Comparison of ENCODE assay signal across 23 cellular contexts in the genomic region with DNA sequence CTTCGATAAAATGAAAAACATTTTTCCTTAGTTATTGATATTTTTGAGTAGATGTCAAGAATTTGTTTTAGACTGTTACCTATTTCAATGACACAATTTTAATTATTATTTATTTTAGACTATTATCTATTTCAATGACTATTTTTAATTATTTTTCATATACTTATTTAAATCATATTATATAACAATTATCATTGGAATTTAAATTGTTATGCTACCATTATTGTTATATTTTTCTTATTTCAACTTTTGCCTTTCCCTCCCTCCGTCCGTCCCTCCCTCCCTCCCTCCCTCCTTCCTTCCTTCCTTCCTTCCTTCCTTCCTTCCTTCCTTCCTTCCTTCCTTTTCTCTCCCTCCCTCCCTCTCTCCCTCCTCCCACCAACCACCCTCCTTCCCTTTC.
DNase-seq lines count a peak whose midpoint lies in the region; ATAC-seq, FAIRE-seq and TF ChIP-seq lines count a peak whose summit lies in the region.
"Had no signal": no experiment of that assay in that cellular context is flagged by ENCODE, and none has a peak within 500 bp of the region (broad histone marks: within the 10 kb centered on the region; RNA-seq: fewer than 3 reads in every experiment).

No MANE protein-coding gene starts in this region.

- no peaks in the 10 kb centered on the region for H3K4me1 Mint-ChIP-seq in CD14-positive monocyte
- H3K4me1 Mint-ChIP-seq: B cell; CD8-positive, alpha-beta memory T cell; GM23338; H9 had no signal

- DNase-seq in A673 (ENCODE audit: low spot score) (peak; percentile 79), SK-N-MC (ENCODE audit: low read depth, low spot score) (no peak), frontal cortex (ENCODE audit: low spot score in 2 of 2) (no peak), pancreas (no peak), CD14-positive monocyte (ENCODE audit: low spot score) (no peak), suprapubic skin (ENCODE audit: low spot score in 2 of 2) (no peak)
- no peak for DNase-seq in activated CD4-positive, alpha-beta T cell treated with anti-CD3 and anti-CD28 coated beads for 1 hour
- DNase-seq: 8988T; CD4-positive, alpha-beta T cell; CD8-positive, alpha-beta memory T cell; DMS 273 treated with DMSO at 0.1 percent for 48 hours; DMS79; EL; GF-D8; H9 had no signal

- POLR2A ChIA-PET in A673 (lab: Charles Lee; ENCODE audit: low non-redundant PET): no interaction called here

- H3K27ac ChIP-seq in A673 (ENCODE audit: low read depth, low read length, poor library complexity, severe bottlenecking): peak overlapping the region; percentile 75
- H3K27ac ChIP-seq in SK-N-MC: peak overlapping the region; percentile 91
- H3K27ac ChIP-seq in pancreas: no peak overlapping the region
- H3K27ac ChIP-seq in suprapubic skin: no peak overlapping the region
- H3K27ac ChIP-seq: BLaER1, C4-2B had no signal

- TF ChIP-seq CTCF in A673 (conservative IDR thresholded peaks at IDR 0.05; ENCODE audit: low read depth, low read length) (no peak), pancreas (IDR thresholded peaks at IDR 0.05) (no peak), CD14-positive monocyte (IDR thresholded peaks at IDR 0.05) (no peak), suprapubic skin (IDR thresholded peaks at IDR 0.05) (no peak)

- no peak for ATAC-seq in pancreas
- ATAC-seq: GM23338, HCT116 had no signal

- H3K9me3 ChIP-seq in A673 (ENCODE audit: low read depth, low read length, poor library complexity, severe bottlenecking): no peaks in the 10 kb centered on the region
- no peaks in the 10 kb centered on the region for H3K9me3 ChIP-seq in SK-N-MC (ENCODE audit: low read depth, low read length)
- no peaks in the 10 kb centered on the region for H3K9me3 ChIP-seq in pancreas
- no peaks in the 10 kb centered on the region for H3K9me3 ChIP-seq in suprapubic skin
- H3K9me3 ChIP-seq: BLaER1 had no signal

- peaks cover 0 to 2% (median 0%) of the 10 kb centered on the region in 3 donors for H3K27me3 Mint-ChIP-seq in CD14-positive monocyte (ENCODE audit: low read depth in 3 of 3)
- H3K27me3 Mint-ChIP-seq: CD8-positive, alpha-beta memory T cell had no signal

- no peak overlapping the region for H3K27ac Mint-ChIP-seq in CD14-positive monocyte
- H3K27ac Mint-ChIP-seq: B cell; CD4-positive, alpha-beta T cell; CD8-positive, alpha-beta memory T cell; GM23338; H9 had no signal

- H3K36me3 ChIP-seq in A673 (ENCODE audit: insufficient read depth, low read length, poor library complexity, severe bottlenecking) (no peaks in the 10 kb centered on the region), SK-N-MC (ENCODE audit: insufficient read depth, low read length) (no peaks in the 10 kb centered on the region), pancreas (no peaks in the 10 kb centered on the region), suprapubic skin (no peaks in the 10 kb centered on the region)
- H3K36me3 ChIP-seq: BLaER1 had no signal

- intact Hi-C loops in A673 (cut with micrococcal nuclease; ENCODE audit: unreplicated experiment) (loop anchor here (10.0 kb wide), 1 partner anchor 506 kb away; no protein-coding TSS in a partner anchor), pancreas (cut with DNase I) (no loop called here), CD14-positive monocyte (cut with micrococcal nuclease) (no loop called here)

- H3K4me3 ChIP-seq in A673 (ENCODE audit: low read depth, low read length, poor library complexity, severe bottlenecking) (no peak overlapping the region), SK-N-MC (peak overlapping the region; percentile 59; the same call in 1 of the 2 replicates), pancreas (no peak overlapping the region), suprapubic skin (no peak overlapping the region)
- H3K4me3 ChIP-seq: BLaER1, GM23338 had no signal

- H3K36me3 Mint-ChIP-seq in CD14-positive monocyte: no peaks in the 10 kb centered on the region
- H3K36me3 Mint-ChIP-seq: CD8-positive, alpha-beta memory T cell had no signal

- no peak for TF ChIP-seq EP300 in suprapubic skin (IDR thresholded peaks at IDR 0.05)

- FAIRE-seq in frontal cortex (lab: Jason Lieb, UNC): peak; percentile 51
- FAIRE-seq in pancreas (lab: Jason Lieb, UNC): peak; percentile 41
- FAIRE-seq: D721Med, GM12891, GM18507 had no signal

- peak overlapping the region in 1 of 2 donors; percentile 53 for H3K4me3 Mint-ChIP-seq in CD14-positive monocyte
- H3K4me3 Mint-ChIP-seq: B cell; CD4-positive, alpha-beta T cell; CD8-positive, alpha-beta memory T cell; GM23338; H9 had no signal

- no peak for TF ChIP-seq POLR2A in suprapubic skin (IDR thresholded peaks at IDR 0.05)

- no peaks in the 10 kb centered on the region for H3K27me3 ChIP-seq in A673 (replicated peaks; ENCODE audit: insufficient read depth, low read depth, low read length, poor library complexity)
- H3K27me3 ChIP-seq in pancreas: no peaks in the 10 kb centered on the region
- no peaks in the 10 kb centered on the region for H3K27me3 ChIP-seq in suprapubic skin
- H3K27me3 ChIP-seq: BLaER1 had no signal

- WGBS in pancreas, 2 donors: 90% methylated on average over 3 of the region's 3 CpGs
- WGBS in suprapubic skin: 87% methylated on average over 3 of the region's 3 CpGs

- CTCF ChIA-PET in A673 (lab: Charles Lee): interaction anchor here (0.6 kb wide), 1 partner anchor 231 kb away, joined by 3 read pairs; no protein-coding TSS in a partner anchor

- H3K9ac ChIP-seq in SK-N-MC (ENCODE audit: insufficient read length): no peak overlapping the region
- H3K9ac ChIP-seq: BLaER1 had no signal

- no TSS peak for BruUV-seq in A673 (replicated peaks; lab: Mats Ljungman, UMichigan)

- peaks cover 1 to 9% (median 4%) of the 10 kb centered on the region in 7 donors for H3K9me3 Mint-ChIP-seq in CD14-positive monocyte
- H3K9me3 Mint-ChIP-seq: CD4-positive, alpha-beta T cell; GM23338; H9 had no signal

- H3K4me1 ChIP-seq in A673 (ENCODE audit: insufficient read depth, low read length, poor library complexity, severe bottlenecking) (peaks cover 42% of the 10 kb centered on the region), pancreas (no peaks in the 10 kb centered on the region), suprapubic skin (no peaks in the 10 kb centered on the region)
- H3K4me1 ChIP-seq: BLaER1 had no signal

Comparison
In these comparisons a context has a peak if more than half of its experiments do, and no peak if none do; other contexts are left out.
1. H3K27ac ChIP-seq: peak in A673 (single experiment) and SK-N-MC (single experiment); none in pancreas (0 of 4) and suprapubic skin (single experiment).